ENCODE assay signal across 11 cellular contexts in genomic region chr7:27677912-27678612, GRCh38. TPM values are rescaled to one million over a fixed set of nuclear protein-coding genes. Genes with fewer than 3 reads are reported as not detected.
DNase-seq lines count a peak whose midpoint lies in the region; ATAC-seq and TF ChIP-seq lines count a peak whose summit lies in the region.
"Had no signal": no experiment of that assay in that cellular context is flagged by ENCODE, and none has a peak within 500 bp of the region (broad histone marks: within the 10 kb centered on the region; RNA-seq: fewer than 3 reads in every experiment).

No MANE protein-coding gene starts in this region.

- no peaks in the 10 kb centered on the region for H3K27me3 Mint-ChIP-seq in naive thymus-derived CD8-positive, alpha-beta T cell
- H3K27me3 Mint-ChIP-seq in activated CD4-positive, alpha-beta memory T cell treated with anti-CD3 and anti-CD28 coated beads, Interleukin-2, amount 10 ng/mL, durations not matched to agents 7 days and 5 days: no peaks in the 10 kb centered on the region
- H3K27me3 Mint-ChIP-seq: activated naive CD4-positive, alpha-beta T cell treated with anti-CD3 and anti-CD28 coated beads, Interleukin-2, amount 50 U/mL, for 24 hours had no signal

- H3K4me1 ChIP-seq in lung (ENCODE audit: control insufficient read depth in 2 of 2, insufficient read depth in 2 of 2, low read length in 2 of 2): no peaks in the 10 kb centered on the region

- ATAC-seq in lung (ENCODE audit: insufficient read depth, low FRiP score): no peak
- ATAC-seq in GM21515 (IDR thresholded peaks at IDR 0.05; ENCODE audit: unreplicated experiment): no peak
- no peak for ATAC-seq in naive thymus-derived CD8-positive, alpha-beta T cell

- no peaks in the 10 kb centered on the region for H3K4me1 Mint-ChIP-seq in naive thymus-derived CD8-positive, alpha-beta T cell
- H3K4me1 Mint-ChIP-seq in activated CD4-positive, alpha-beta memory T cell treated with anti-CD3 and anti-CD28 coated beads, Interleukin-2, amount 10 ng/mL, durations not matched to agents 7 days and 5 days: no peaks in the 10 kb centered on the region

- H3K36me3 ChIP-seq in lung (ENCODE audit: control insufficient read depth in 2 of 2, insufficient read depth in 2 of 2, low read length in 2 of 2): no peaks in the 10 kb centered on the region
- H3K36me3 ChIP-seq: neutrophil had no signal

- H3K4me3 Mint-ChIP-seq in naive thymus-derived CD8-positive, alpha-beta T cell: no peak overlapping the region
- H3K4me3 Mint-ChIP-seq in activated CD4-positive, alpha-beta memory T cell treated with anti-CD3 and anti-CD28 coated beads, Interleukin-2, amount 10 ng/mL, durations not matched to agents 7 days and 5 days: no peak overlapping the region
- H3K4me3 Mint-ChIP-seq: activated naive CD4-positive, alpha-beta T cell treated with anti-CD3 and anti-CD28 coated beads, Interleukin-2, amount 50 U/mL, for 24 hours had no signal

- H3K4me3 ChIP-seq in lung: no peak overlapping the region

- H3K27ac ChIP-seq in caudate nucleus (ENCODE audit: low read depth, low read length) (peak overlapping the region; percentile 46), lung (ENCODE audit: low read depth in 1 of 2, low read length in 1 of 2) (peak overlapping the region; percentile 53 to 60)
- H3K27ac ChIP-seq: neutrophil had no signal

- POLR2A ChIA-PET in naive thymus-derived CD8-positive, alpha-beta T cell (lab: Charles Lee): no interaction called here
- POLR2A ChIA-PET in activated CD4-positive, alpha-beta memory T cell treated with anti-CD3 and anti-CD28 coated beads, Interleukin-2, amount 10 ng/mL, durations not matched to agents 7 days and 5 days (lab: Charles Lee): no interaction called here

- WGBS in lung, 2 donors: 68 to 75% methylated on average over 3 of the region's 3 CpGs

- no peak overlapping the region for H3K27ac Mint-ChIP-seq in naive thymus-derived CD8-positive, alpha-beta T cell
- no peak overlapping the region for H3K27ac Mint-ChIP-seq in activated CD4-positive, alpha-beta memory T cell treated with anti-CD3 and anti-CD28 coated beads, Interleukin-2, amount 10 ng/mL, durations not matched to agents 7 days and 5 days
- H3K27ac Mint-ChIP-seq: activated naive CD4-positive, alpha-beta T cell treated with anti-CD3 and anti-CD28 coated beads, Interleukin-2, amount 50 U/mL, for 24 hours had no signal

- CTCF ChIA-PET in activated CD4-positive, alpha-beta memory T cell treated with anti-CD3 and anti-CD28 coated beads, Interleukin-2, amount 10 ng/mL, durations not matched to agents 7 days and 5 days (lab: Charles Lee): no interaction called here

- TF ChIP-seq CTCF in lung (IDR thresholded peaks at IDR 0.05; ENCODE audit: control extremely low read depth, extremely low read depth): no peak

- DNase-seq in A172 (ENCODE audit: low spot score): peak; percentile 100
- DNase-seq in HT1080 (ENCODE audit: low read depth): peak; percentile 97
- peak in 3 of 61 donors; percentile 32 to 63 (median 58) for DNase-seq in caudate nucleus (lab: John Stamatoyannopoulos, UW)
- DNase-seq in lung (ENCODE audit: low spot score): no peak
- no peak for DNase-seq in T-helper 1 cell
- DNase-seq in naive thymus-derived CD8-positive, alpha-beta T cell: no peak
- DNase-seq in activated CD4-positive, alpha-beta memory T cell treated with anti-CD3 and anti-CD28 coated beads, Interleukin-2, amount 10 ng/mL, durations not matched to agents 7 days and 5 days: no peak
- DNase-seq: DMS153 had no signal

- H3K9me3 ChIP-seq in lung (ENCODE audit: control insufficient read depth in 2 of 2, insufficient read depth in 1 of 2, low read length in 1 of 2): no peaks in the 10 kb centered on the region
- H3K9me3 ChIP-seq: neutrophil had no signal

- no peaks in the 10 kb centered on the region for H3K9me3 Mint-ChIP-seq in naive thymus-derived CD8-positive, alpha-beta T cell
- no peaks in the 10 kb centered on the region for H3K9me3 Mint-ChIP-seq in activated CD4-positive, alpha-beta memory T cell treated with anti-CD3 and anti-CD28 coated beads, Interleukin-2, amount 10 ng/mL, durations not matched to agents 7 days and 5 days
- H3K9me3 Mint-ChIP-seq: activated naive CD4-positive, alpha-beta T cell treated with anti-CD3 and anti-CD28 coated beads, Interleukin-2, amount 50 U/mL, for 24 hours had no signal

- H3K27me3 ChIP-seq in lung (ENCODE audit: control insufficient read depth, insufficient read depth): no peaks in the 10 kb centered on the region
- H3K27me3 ChIP-seq: neutrophil had no signal

- H3K36me3 Mint-ChIP-seq in naive thymus-derived CD8-positive, alpha-beta T cell: no peaks in the 10 kb centered on the region
- no peaks in the 10 kb centered on the region for H3K36me3 Mint-ChIP-seq in activated CD4-positive, alpha-beta memory T cell treated with anti-CD3 and anti-CD28 coated beads, Interleukin-2, amount 10 ng/mL, durations not matched to agents 7 days and 5 days (ENCODE audit: low read depth)
- H3K36me3 Mint-ChIP-seq: activated naive CD4-positive, alpha-beta T cell treated with anti-CD3 and anti-CD28 coated beads, Interleukin-2, amount 50 U/mL, for 24 hours had no signal

RNA-seq across cellular contexts. Expression of gene HIBADH, which starts 15.4 kb away (rescaled TPM):
- 120 and 123 TPM in 2 replicates for total RNA-seq in A172 (2014; rRNA removed; shearing (Covaris generic))
- total RNA-seq in HT1080 (2014; rRNA removed; shearing (Covaris generic)): 33.4 and 36.8 TPM in 2 replicates
- polyA plus RNA-seq in HT1080 (2015; cell fraction: cytosol; rRNA removed): 84.0 and 91.1 TPM in 2 replicates
- 46.9 and 48.2 TPM in 2 replicates for polyA plus RNA-seq in HT1080 (2015; cell fraction: nucleus; rRNA removed)
- total RNA-seq in lung: 10 to 100 TPM; 18.8 to 39.2 TPM
- polyA plus RNA-seq in lung: 10 to 100 TPM; 13.7 to 16.0 TPM
- total RNA-seq in naive thymus-derived CD8-positive, alpha-beta T cell: 10 to 100 TPM; 16.1 to 18.3 TPM
- 10 to 100 TPM; 34.1 to 41.7 (median 40.8) TPM for polyA plus RNA-seq in naive thymus-derived CD8-positive, alpha-beta T cell
- 10 to 100 TPM; 13.1 to 13.3 TPM for total RNA-seq in activated CD4-positive, alpha-beta memory T cell treated with anti-CD3 and anti-CD28 coated beads, Interleukin-2, amount 10 ng/mL, durations not matched to agents 7 days and 5 days

Comparison
In these comparisons a context has a peak if more than half of its experiments do, and no peak if none do; other contexts are left out.
1. DNase-seq: peak in A172 (single experiment) and HT1080 (single experiment); none in lung (single experiment), T-helper 1 cell (0 of 5), naive thymus-derived CD8-positive, alpha-beta T cell (0 of 10) and activated CD4-positive, alpha-beta memory T cell treated with anti-CD3 and anti-CD28 coated beads, Interleukin-2, amount 10 ng/mL, durations not matched to agents 7 days and 5 days (single experiment).